In the genomic region with DNA sequence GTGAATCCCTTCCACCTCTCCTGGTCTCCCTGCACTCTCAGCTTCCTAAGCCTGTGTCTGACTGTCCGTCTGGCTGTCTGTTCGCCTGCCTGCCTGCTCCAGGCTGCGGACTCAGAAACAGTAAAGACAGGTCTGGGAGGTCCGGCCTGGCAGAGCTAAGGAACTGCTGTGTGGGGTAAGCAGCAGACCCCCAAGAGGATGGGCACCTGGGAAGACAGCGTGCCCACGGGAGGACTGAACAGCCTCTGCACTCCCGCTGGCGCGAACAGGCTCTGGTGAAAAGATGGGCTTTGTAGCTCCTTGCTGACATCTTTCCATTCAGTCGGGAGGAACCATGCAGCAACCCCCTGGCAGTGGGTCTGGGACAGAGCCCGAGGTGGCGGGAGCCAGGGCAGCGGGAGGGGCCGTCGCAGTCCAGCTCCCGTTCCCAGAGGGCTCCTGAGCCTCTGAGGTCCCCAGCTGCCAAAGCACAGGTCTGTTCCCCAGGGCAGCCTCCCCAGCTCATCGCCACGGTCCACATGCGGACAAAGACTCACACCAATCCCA, we compare ENCODE assay signal across 22 cellular contexts.
"Had no signal": no experiment of that assay in that cellular context is flagged by ENCODE, and none has a peak within 500 bp of the region (broad histone marks: within the 10 kb centered on the region; RNA-seq: fewer than 3 reads in every experiment).

No MANE protein-coding gene starts in this region.

- H3K79me2 ChIP-seq: hepatocyte, parathyroid adenoma had no signal

- H3K4me2 ChIP-seq: hepatocyte had no signal

- H3K27ac ChIP-seq: coronary artery, hepatocyte, parathyroid adenoma, prostate gland, spleen, thoracic aorta, transverse colon had no signal

- H3K36me3 ChIP-seq: prostate gland, spleen, thoracic aorta, transverse colon had no signal

- H3K4me3 ChIP-seq: coronary artery, hepatocyte, lung, prostate gland, spleen, thoracic aorta, transverse colon had no signal

- H3K9ac ChIP-seq: parathyroid adenoma had no signal

- H3K36me3 Mint-ChIP-seq: stimulated activated memory B cell treated with anti-CD40 and anti-IgM and Interleukin-4, amounts not matched to agents 10 μg/mL and 1 μg/mL and 100 μg/mL, for 72 hours had no signal

- H3K9me3 Mint-ChIP-seq: nephron; stimulated activated memory B cell treated with anti-CD40 and anti-IgM and Interleukin-4, amounts not matched to agents 10 μg/mL and 1 μg/mL and 100 μg/mL, for 72 hours; stimulated activated naive CD8-positive, alpha-beta T cell treated with anti-CD3 and anti-CD28 coated beads, Interleukin-15, amount 100 ng/mL, for 72 hours had no signal

- H3K9me3 ChIP-seq: prostate gland, spleen, thoracic aorta, transverse colon had no signal

- H3K4me3 Mint-ChIP-seq: nephron; stimulated activated memory B cell treated with anti-CD40 and anti-IgM and Interleukin-4, amounts not matched to agents 10 μg/mL and 1 μg/mL and 100 μg/mL, for 72 hours; stimulated activated naive CD8-positive, alpha-beta T cell treated with anti-CD3 and anti-CD28 coated beads, Interleukin-15, amount 100 ng/mL, for 72 hours had no signal

- H2AFZ ChIP-seq: hepatocyte, parathyroid adenoma had no signal

- H3K27ac Mint-ChIP-seq: nephron; stimulated activated memory B cell treated with anti-CD40 and anti-IgM and Interleukin-4, amounts not matched to agents 10 μg/mL and 1 μg/mL and 100 μg/mL, for 72 hours; stimulated activated naive CD8-positive, alpha-beta T cell treated with anti-CD3 and anti-CD28 coated beads, Interleukin-15, amount 100 ng/mL, for 72 hours had no signal

- H3K4me1 ChIP-seq: parathyroid adenoma, prostate gland, spleen had no signal

- DNase-seq: effector CD8-positive, alpha-beta T cell; foreskin melanocyte; head of caudate nucleus; left colon; left ventricle myocardium superior; mesenchymal stem cell; midbrain; spleen; stimulated activated CD4-positive, alpha-beta T cell treated with anti-CD3 and anti-CD28 coated beads, Interleukin-15, amount 100 ng/mL, for 24 hours; stimulated activated CD4-positive, alpha-beta T cell treated with anti-CD3 and anti-CD28 coated beads, Interleukin-1b, Interleukin-23, amount 100 ng/mL, for 48 hours; stimulated activated CD4-positive, alpha-beta T cell treated with anti-CD3 and anti-CD28 coated beads, Interleukin-4, amount 100 ng/mL, for 24 hours; stimulated activated naive CD8-positive, alpha-beta T cell treated with anti-CD3 and anti-CD28 coated beads, Interleukin-15, amount 100 ng/mL, for 72 hours; transverse colon had no signal

- H3K4me1 Mint-ChIP-seq: nephron; stimulated activated memory B cell treated with anti-CD40 and anti-IgM and Interleukin-4, amounts not matched to agents 10 μg/mL and 1 μg/mL and 100 μg/mL, for 72 hours had no signal

- ATAC-seq: left colon; left ventricle myocardium superior; sciatic nerve; stimulated activated memory B cell treated with anti-CD40 and anti-IgM and Interleukin-4, amounts not matched to agents 10 μg/mL and 1 μg/mL and 100 μg/mL, for 72 hours; stimulated activated naive CD8-positive, alpha-beta T cell treated with anti-CD3 and anti-CD28 coated beads, Interleukin-15, amount 100 ng/mL, for 72 hours had no signal
